2 cellular contexts compared by ENCODE assay signal in the genomic region with DNA sequence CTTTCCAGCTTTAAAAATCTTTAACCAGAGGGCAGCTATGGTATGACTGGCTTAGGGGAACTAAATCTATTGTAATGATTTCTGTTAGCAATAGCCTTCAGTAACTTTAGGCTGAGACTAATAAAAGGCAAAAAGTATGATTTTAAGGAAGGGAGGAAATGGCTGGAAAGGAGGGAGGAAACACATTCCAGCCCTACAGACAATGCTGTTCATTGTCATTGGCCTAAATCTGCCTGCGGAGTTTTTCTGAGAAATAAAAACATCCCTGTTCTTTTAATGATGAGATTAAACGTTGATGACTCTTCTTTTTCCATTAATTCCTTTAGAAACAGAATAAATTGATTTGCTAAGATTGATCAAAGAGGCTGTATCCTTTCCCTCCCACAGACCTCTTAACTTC.
TF ChIP-seq lines count a peak whose summit lies in the region.

No MANE protein-coding gene starts in this region.

TF ChIP-seq in SK-N-SH, 30 proteins besides CTCF, POLR2A, EP300 and RAD21 (continued from another document):
- TF ChIP-seq, protein P1, sequence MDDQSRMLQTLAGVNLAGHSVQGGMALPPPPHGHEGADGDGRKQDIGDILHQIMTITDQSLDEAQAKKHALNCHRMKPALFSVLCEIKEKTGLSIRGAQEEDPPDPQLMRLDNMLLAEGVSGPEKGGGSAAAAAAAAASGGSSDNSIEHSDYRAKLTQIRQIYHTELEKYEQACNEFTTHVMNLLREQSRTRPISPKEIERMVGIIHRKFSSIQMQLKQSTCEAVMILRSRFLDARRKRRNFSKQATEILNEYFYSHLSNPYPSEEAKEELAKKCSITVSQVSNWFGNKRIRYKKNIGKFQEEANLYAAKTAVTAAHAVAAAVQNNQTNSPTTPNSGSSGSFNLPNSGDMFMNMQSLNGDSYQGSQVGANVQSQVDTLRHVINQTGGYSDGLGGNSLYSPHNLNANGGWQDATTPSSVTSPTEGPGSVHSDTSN (IDR thresholded peaks at IDR 0.05) = no peak
- TF ChIP-seq FOXM1 (IDR thresholded peaks at IDR 0.05; ENCODE audit: low read depth) = no peak
- no peak for TF ChIP-seq ELF1 (IDR thresholded peaks at IDR 0.05)
- TF ChIP-seq RCOR1 (IDR thresholded peaks at IDR 0.05; ENCODE audit: low read length) = no peak
- TF ChIP-seq RFX5 (IDR thresholded peaks at IDR 0.05; ENCODE audit: low read length) = no peak
- TF ChIP-seq CHD2 (IDR thresholded peaks at IDR 0.05; ENCODE audit: low read length, partially characterized antibody) = no peak
- TF ChIP-seq, protein P2, sequence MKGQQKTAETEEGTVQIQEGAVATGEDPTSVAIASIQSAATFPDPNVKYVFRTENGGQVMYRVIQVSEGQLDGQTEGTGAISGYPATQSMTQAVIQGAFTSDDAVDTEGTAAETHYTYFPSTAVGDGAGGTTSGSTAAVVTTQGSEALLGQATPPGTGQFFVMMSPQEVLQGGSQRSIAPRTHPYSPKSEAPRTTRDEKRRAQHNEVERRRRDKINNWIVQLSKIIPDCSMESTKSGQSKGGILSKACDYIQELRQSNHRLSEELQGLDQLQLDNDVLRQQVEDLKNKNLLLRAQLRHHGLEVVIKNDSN (IDR thresholded peaks at IDR 0.05; ENCODE audit: borderline replicate concordance, low read depth) = no peak
- TF ChIP-seq FOXJ3 (CRISPR knock-in tag; IDR thresholded peaks at IDR 0.05) = no peak
- TF ChIP-seq GABPA (IDR thresholded peaks at IDR 0.05; ENCODE audit: low read depth) = no peak
- TF ChIP-seq, protein P3, sequence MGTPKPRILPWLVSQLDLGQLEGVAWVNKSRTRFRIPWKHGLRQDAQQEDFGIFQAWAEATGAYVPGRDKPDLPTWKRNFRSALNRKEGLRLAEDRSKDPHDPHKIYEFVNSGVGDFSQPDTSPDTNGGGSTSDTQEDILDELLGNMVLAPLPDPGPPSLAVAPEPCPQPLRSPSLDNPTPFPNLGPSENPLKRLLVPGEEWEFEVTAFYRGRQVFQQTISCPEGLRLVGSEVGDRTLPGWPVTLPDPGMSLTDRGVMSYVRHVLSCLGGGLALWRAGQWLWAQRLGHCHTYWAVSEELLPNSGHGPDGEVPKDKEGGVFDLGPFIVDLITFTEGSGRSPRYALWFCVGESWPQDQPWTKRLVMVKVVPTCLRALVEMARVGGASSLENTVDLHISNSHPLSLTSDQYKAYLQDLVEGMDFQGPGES (IDR thresholded peaks at IDR 0.05; ENCODE audit: low read depth, low read length) = no peak
- TF ChIP-seq MXI1 (IDR thresholded peaks at IDR 0.05; ENCODE audit: low read depth, low read length) = no peak
- TF ChIP-seq, protein P4, sequence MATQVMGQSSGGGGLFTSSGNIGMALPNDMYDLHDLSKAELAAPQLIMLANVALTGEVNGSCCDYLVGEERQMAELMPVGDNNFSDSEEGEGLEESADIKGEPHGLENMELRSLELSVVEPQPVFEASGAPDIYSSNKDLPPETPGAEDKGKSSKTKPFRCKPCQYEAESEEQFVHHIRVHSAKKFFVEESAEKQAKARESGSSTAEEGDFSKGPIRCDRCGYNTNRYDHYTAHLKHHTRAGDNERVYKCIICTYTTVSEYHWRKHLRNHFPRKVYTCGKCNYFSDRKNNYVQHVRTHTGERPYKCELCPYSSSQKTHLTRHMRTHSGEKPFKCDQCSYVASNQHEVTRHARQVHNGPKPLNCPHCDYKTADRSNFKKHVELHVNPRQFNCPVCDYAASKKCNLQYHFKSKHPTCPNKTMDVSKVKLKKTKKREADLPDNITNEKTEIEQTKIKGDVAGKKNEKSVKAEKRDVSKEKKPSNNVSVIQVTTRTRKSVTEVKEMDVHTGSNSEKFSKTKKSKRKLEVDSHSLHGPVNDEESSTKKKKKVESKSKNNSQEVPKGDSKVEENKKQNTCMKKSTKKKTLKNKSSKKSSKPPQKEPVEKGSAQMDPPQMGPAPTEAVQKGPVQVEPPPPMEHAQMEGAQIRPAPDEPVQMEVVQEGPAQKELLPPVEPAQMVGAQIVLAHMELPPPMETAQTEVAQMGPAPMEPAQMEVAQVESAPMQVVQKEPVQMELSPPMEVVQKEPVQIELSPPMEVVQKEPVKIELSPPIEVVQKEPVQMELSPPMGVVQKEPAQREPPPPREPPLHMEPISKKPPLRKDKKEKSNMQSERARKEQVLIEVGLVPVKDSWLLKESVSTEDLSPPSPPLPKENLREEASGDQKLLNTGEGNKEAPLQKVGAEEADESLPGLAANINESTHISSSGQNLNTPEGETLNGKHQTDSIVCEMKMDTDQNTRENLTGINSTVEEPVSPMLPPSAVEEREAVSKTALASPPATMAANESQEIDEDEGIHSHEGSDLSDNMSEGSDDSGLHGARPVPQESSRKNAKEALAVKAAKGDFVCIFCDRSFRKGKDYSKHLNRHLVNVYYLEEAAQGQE (IDR thresholded peaks at IDR 0.05; ENCODE audit: low read depth, low read length) = no peak
- no peak for TF ChIP-seq MEF2A (IDR thresholded peaks at IDR 0.05; ENCODE audit: borderline replicate concordance, low read depth)
- TF ChIP-seq, protein P5, sequence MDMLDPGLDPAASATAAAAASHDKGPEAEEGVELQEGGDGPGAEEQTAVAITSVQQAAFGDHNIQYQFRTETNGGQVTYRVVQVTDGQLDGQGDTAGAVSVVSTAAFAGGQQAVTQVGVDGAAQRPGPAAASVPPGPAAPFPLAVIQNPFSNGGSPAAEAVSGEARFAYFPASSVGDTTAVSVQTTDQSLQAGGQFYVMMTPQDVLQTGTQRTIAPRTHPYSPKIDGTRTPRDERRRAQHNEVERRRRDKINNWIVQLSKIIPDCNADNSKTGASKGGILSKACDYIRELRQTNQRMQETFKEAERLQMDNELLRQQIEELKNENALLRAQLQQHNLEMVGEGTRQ (IDR thresholded peaks at IDR 0.05; ENCODE audit: borderline replicate concordance, low read depth, low read length) = no peak
- no peak for TF ChIP-seq GATA2 (CRISPR knock-in tag; IDR thresholded peaks at IDR 0.05)
- TF ChIP-seq, protein P6, sequence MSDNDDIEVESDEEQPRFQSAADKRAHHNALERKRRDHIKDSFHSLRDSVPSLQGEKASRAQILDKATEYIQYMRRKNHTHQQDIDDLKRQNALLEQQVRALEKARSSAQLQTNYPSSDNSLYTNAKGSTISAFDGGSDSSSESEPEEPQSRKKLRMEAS (IDR thresholded peaks at IDR 0.05; ENCODE audit: low read depth) = no peak
- no peak for TF ChIP-seq POLR2AphosphoS5 (IDR thresholded peaks at IDR 0.05; ENCODE audit: low read depth, low read length)

TF ChIP-seq in SK-N-SH treated with all-trans-retinoic acid at 6 μM for 48 hours, 23 proteins besides CTCF, POLR2A, EP300 and RAD21 (continued from another document):
- TF ChIP-seq, protein P7, sequence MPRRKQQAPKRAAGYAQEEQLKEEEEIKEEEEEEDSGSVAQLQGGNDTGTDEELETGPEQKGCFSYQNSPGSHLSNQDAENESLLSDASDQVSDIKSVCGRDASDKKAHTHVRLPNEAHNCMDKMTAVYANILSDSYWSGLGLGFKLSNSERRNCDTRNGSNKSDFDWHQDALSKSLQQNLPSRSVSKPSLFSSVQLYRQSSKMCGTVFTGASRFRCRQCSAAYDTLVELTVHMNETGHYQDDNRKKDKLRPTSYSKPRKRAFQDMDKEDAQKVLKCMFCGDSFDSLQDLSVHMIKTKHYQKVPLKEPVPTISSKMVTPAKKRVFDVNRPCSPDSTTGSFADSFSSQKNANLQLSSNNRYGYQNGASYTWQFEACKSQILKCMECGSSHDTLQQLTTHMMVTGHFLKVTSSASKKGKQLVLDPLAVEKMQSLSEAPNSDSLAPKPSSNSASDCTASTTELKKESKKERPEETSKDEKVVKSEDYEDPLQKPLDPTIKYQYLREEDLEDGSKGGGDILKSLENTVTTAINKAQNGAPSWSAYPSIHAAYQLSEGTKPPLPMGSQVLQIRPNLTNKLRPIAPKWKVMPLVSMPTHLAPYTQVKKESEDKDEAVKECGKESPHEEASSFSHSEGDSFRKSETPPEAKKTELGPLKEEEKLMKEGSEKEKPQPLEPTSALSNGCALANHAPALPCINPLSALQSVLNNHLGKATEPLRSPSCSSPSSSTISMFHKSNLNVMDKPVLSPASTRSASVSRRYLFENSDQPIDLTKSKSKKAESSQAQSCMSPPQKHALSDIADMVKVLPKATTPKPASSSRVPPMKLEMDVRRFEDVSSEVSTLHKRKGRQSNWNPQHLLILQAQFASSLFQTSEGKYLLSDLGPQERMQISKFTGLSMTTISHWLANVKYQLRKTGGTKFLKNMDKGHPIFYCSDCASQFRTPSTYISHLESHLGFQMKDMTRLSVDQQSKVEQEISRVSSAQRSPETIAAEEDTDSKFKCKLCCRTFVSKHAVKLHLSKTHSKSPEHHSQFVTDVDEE (CRISPR knock-in tag; IDR thresholded peaks at IDR 0.05) = no peak
- TF ChIP-seq ARNTL (CRISPR knock-in tag; IDR thresholded peaks at IDR 0.05; ENCODE audit: borderline replicate concordance, low read depth) (no peak), ZFP3 (CRISPR knock-in tag; IDR thresholded peaks at IDR 0.05) (no peak), GLIS3 (CRISPR knock-in tag; IDR thresholded peaks at IDR 0.05) (no peak), ISL1 (CRISPR knock-in tag; IDR thresholded peaks at IDR 0.05) (no peak), ZNF8 (CRISPR knock-in tag; IDR thresholded peaks at IDR 0.05) (no peak), RARB (CRISPR knock-in tag; IDR thresholded peaks at IDR 0.05) (no peak), ZC3H10 (CRISPR knock-in tag; IDR thresholded peaks at IDR 0.05) (no peak), PPARA (CRISPR knock-in tag; IDR thresholded peaks at IDR 0.05; ENCODE audit: borderline replicate concordance) (no peak), TCF4 (CRISPR knock-in tag; IDR thresholded peaks at IDR 0.05; ENCODE audit: borderline replicate concordance) (no peak), ZNF565 (CRISPR knock-in tag; conservative IDR thresholded peaks at IDR 0.05; ENCODE audit: low read depth) (no peak), BACH2 (CRISPR knock-in tag; IDR thresholded peaks at IDR 0.05; ENCODE audit: borderline replicate concordance) (no peak), ZFP30 (CRISPR knock-in tag; IDR thresholded peaks at IDR 0.05) (no peak), OSR1 (CRISPR knock-in tag; IDR thresholded peaks at IDR 0.05) (no peak), ZNF70 (CRISPR knock-in tag; IDR thresholded peaks at IDR 0.05) (no peak), SNAI2 (CRISPR knock-in tag; IDR thresholded peaks at IDR 0.05) (no peak)
- TF ChIP-seq, protein P8, sequence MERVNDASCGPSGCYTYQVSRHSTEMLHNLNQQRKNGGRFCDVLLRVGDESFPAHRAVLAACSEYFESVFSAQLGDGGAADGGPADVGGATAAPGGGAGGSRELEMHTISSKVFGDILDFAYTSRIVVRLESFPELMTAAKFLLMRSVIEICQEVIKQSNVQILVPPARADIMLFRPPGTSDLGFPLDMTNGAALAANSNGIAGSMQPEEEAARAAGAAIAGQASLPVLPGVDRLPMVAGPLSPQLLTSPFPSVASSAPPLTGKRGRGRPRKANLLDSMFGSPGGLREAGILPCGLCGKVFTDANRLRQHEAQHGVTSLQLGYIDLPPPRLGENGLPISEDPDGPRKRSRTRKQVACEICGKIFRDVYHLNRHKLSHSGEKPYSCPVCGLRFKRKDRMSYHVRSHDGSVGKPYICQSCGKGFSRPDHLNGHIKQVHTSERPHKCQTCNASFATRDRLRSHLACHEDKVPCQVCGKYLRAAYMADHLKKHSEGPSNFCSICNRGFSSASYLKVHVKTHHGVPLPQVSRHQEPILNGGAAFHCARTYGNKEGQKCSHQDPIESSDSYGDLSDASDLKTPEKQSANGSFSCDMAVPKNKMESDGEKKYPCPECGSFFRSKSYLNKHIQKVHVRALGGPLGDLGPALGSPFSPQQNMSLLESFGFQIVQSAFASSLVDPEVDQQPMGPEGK (CRISPR knock-in tag; IDR thresholded peaks at IDR 0.05; ENCODE audit: borderline replicate concordance) = no peak
- TF ChIP-seq, protein P9, sequence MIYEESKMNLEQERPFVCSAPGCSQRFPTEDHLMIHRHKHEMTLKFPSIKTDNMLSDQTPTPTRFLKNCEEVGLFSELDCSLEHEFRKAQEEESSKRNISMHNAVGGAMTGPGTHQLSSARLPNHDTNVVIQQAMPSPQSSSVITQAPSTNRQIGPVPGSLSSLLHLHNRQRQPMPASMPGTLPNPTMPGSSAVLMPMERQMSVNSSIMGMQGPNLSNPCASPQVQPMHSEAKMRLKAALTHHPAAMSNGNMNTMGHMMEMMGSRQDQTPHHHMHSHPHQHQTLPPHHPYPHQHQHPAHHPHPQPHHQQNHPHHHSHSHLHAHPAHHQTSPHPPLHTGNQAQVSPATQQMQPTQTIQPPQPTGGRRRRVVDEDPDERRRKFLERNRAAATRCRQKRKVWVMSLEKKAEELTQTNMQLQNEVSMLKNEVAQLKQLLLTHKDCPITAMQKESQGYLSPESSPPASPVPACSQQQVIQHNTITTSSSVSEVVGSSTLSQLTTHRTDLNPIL (CRISPR knock-in tag; IDR thresholded peaks at IDR 0.05; ENCODE audit: low read depth) = no peak
- TF ChIP-seq, protein P10, sequence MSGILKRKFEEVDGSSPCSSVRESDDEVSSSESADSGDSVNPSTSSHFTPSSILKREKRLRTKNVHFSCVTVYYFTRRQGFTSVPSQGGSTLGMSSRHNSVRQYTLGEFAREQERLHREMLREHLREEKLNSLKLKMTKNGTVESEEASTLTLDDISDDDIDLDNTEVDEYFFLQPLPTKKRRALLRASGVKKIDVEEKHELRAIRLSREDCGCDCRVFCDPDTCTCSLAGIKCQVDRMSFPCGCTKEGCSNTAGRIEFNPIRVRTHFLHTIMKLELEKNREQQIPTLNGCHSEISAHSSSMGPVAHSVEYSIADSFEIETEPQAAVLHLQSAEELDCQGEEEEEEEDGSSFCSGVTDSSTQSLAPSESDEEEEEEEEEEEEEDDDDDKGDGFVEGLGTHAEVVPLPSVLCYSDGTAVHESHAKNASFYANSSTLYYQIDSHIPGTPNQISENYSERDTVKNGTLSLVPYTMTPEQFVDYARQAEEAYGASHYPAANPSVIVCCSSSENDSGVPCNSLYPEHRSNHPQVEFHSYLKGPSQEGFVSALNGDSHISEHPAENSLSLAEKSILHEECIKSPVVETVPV (CRISPR knock-in tag; IDR thresholded peaks at IDR 0.05) = no peak
